11 cellular contexts compared by ENCODE assay signal in genomic region chr7:144670251-144670650, GRCh38.
DNase-seq lines count a peak whose midpoint lies in the region; ATAC-seq, FAIRE-seq and TF ChIP-seq lines count a peak whose summit lies in the region.
"Had no signal": no experiment of that assay in that cellular context is flagged by ENCODE, and none has a peak within 500 bp of the region (broad histone marks: within the 10 kb centered on the region; RNA-seq: fewer than 3 reads in every experiment).

No MANE protein-coding gene starts in this region.

- no TSS peak for BruUV-seq in Calu3 (replicated peaks; lab: Mats Ljungman, UMichigan)

- H3K4me1 Mint-ChIP-seq in Calu3 (ENCODE audit: low read depth, unreplicated experiment) = no peaks in the 10 kb centered on the region
- H3K4me1 Mint-ChIP-seq: activated naive CD8-positive, alpha-beta T cell treated with anti-CD3 and anti-CD28 coated beads for 36 hours had no signal

- H3K27ac Mint-ChIP-seq in Calu3 (ENCODE audit: unreplicated experiment) = no peak overlapping the region
- H3K27ac Mint-ChIP-seq: activated naive CD8-positive, alpha-beta T cell treated with anti-CD3 and anti-CD28 coated beads for 36 hours; stimulated activated naive CD8-positive, alpha-beta T cell treated with anti-CD3 and anti-CD28 coated beads, Interleukin-15, Interleukin-2, amounts not matched to agents 100 ng/mL and 50 ng/mL, for 24 hours had no signal

- H3K4me2 ChIP-seq in GM23248 (ENCODE audit: unreplicated experiment) = no peak overlapping the region

- ATAC-seq in HG02678 (IDR thresholded peaks at IDR 0.05; ENCODE audit: unreplicated experiment) (no peak), esophagus mucosa (no peak)

- no peaks in the 10 kb centered on the region for H3K36me3 Mint-ChIP-seq in Calu3 (ENCODE audit: insufficient read depth, unreplicated experiment)

- H3F3A ChIP-seq in GM23248 (ENCODE audit: insufficient read depth) = no peaks in the 10 kb centered on the region

- no peak overlapping the region for H3K4me3 Mint-ChIP-seq in Calu3 (ENCODE audit: low read depth, unreplicated experiment)
- H3K4me3 Mint-ChIP-seq: activated naive CD8-positive, alpha-beta T cell treated with anti-CD3 and anti-CD28 coated beads for 36 hours; stimulated activated naive CD8-positive, alpha-beta T cell treated with anti-CD3 and anti-CD28 coated beads, Interleukin-15, Interleukin-2, amounts not matched to agents 100 ng/mL and 50 ng/mL, for 24 hours had no signal

- H3K9ac ChIP-seq in GM23248 = no peak overlapping the region

- no peak overlapping the region for H2AFZ ChIP-seq in GM23248

- no peaks in the 10 kb centered on the region for H3K4me1 ChIP-seq in GM23248 (ENCODE audit: insufficient read depth)
- H3K4me1 ChIP-seq: HAP-1 had no signal

- peak; percentile 65 for FAIRE-seq in RCC 7860 (lab: Jason Lieb, UNC)

- DNase-seq in AG09319 (ENCODE audit: extremely low read depth, low read depth) = no peak
- peak; percentile 17 for DNase-seq in GM23248
- DNase-seq in RCC 7860 (ENCODE audit: low spot score) = peak; percentile 38
- peak; percentile 3 for DNase-seq in germinal center (ENCODE audit: low spot score)
- DNase-seq in Calu3 = no peak
- no peak for DNase-seq in GF-D8 (lab: John Stamatoyannopoulos, UW)
- DNase-seq: activated naive CD8-positive, alpha-beta T cell treated with anti-CD3 and anti-CD28 coated beads for 36 hours had no signal

- no peak overlapping the region for H3K4me3 ChIP-seq in GM23248
- H3K4me3 ChIP-seq: HAP-1 had no signal

- intact Hi-C loops in Calu3 (cut with micrococcal nuclease; ENCODE audit: unreplicated experiment) = loop anchor here (5.0 kb wide), 1 partner anchor 182 kb away; no protein-coding TSS in a partner anchor

- 0 to 3% methylated on average over 3 of the region's 3 CpGs for WGBS in GM23248 (ENCODE audit: low coverage in 1 of 2, low lambda C conversion rate in 2 of 2, missing lambda C conversion rate in 2 of 2), 2 experiments

- H3K9me3 ChIP-seq in GM23248 (ENCODE audit: low read depth) = no peaks in the 10 kb centered on the region
- H3K9me3 ChIP-seq: HAP-1 had no signal

- H3K27ac ChIP-seq in GM23248 = no peak overlapping the region

- H3K9me2 ChIP-seq in GM23248 (ENCODE audit: insufficient read depth) = no peaks in the 10 kb centered on the region

- no peaks in the 10 kb centered on the region for H3K27me3 Mint-ChIP-seq in Calu3 (ENCODE audit: unreplicated experiment)
- H3K27me3 Mint-ChIP-seq: activated naive CD8-positive, alpha-beta T cell treated with anti-CD3 and anti-CD28 coated beads for 36 hours; stimulated activated naive CD8-positive, alpha-beta T cell treated with anti-CD3 and anti-CD28 coated beads, Interleukin-15, Interleukin-2, amounts not matched to agents 100 ng/mL and 50 ng/mL, for 24 hours had no signal

- in situ Hi-C loops in GM23248 (cut with MboI) = no loop called here

- CTCF ChIA-PET in Calu3 (lab: Charles Lee) = interaction anchor here (0.6 to 0.7 kb wide), 3 partner anchors 51 to 215 kb away, joined by 3 to 5 read pairs (median 3); no protein-coding TSS in a partner anchor

- H3K27me3 ChIP-seq in GM23248 (replicated peaks; ENCODE audit: insufficient read depth) = no peaks in the 10 kb centered on the region

- H3K36me3 ChIP-seq in GM23248 (ENCODE audit: low read depth) = no peaks in the 10 kb centered on the region
- H3K36me3 ChIP-seq: HAP-1 had no signal

- 0 out of 2 replicates have a peak, but pooled peaks have one; percentile 1 for TF ChIP-seq CTCF in AG09319 (IDR thresholded peaks at IDR 0.05; ENCODE audit: low read depth, low read length)
- no peak for TF ChIP-seq CTCF in Calu3 (IDR thresholded peaks at IDR 0.05; ENCODE audit: unreplicated experiment)

- no peaks in the 10 kb centered on the region for H3K79me2 ChIP-seq in GM23248 (ENCODE audit: insufficient read depth)

- no peaks in the 10 kb centered on the region for H4K20me1 ChIP-seq in GM23248 (ENCODE audit: insufficient read depth)

- H3K9me3 Mint-ChIP-seq in Calu3 (ENCODE audit: low read depth, unreplicated experiment) = no peaks in the 10 kb centered on the region
- H3K9me3 Mint-ChIP-seq: activated naive CD8-positive, alpha-beta T cell treated with anti-CD3 and anti-CD28 coated beads for 36 hours; stimulated activated naive CD8-positive, alpha-beta T cell treated with anti-CD3 and anti-CD28 coated beads, Interleukin-15, Interleukin-2, amounts not matched to agents 100 ng/mL and 50 ng/mL, for 24 hours had no signal

Comparison
In these comparisons a context has a peak if more than half of its experiments do, and no peak if none do; other contexts are left out.
1. DNase-seq: peak in GM23248 (single experiment), RCC 7860 (single experiment) and germinal center (single experiment); none in AG09319 (single experiment), Calu3 (single experiment) and GF-D8 (single experiment).